In genomic region chr19:55452381-55453325, GRCh38 we compare ENCODE assay signal across 8 cellular contexts. TPM values are rescaled to one million over a fixed set of nuclear protein-coding genes. Genes with fewer than 3 reads are reported as not detected.
DNase-seq lines count a peak whose midpoint lies in the region; ATAC-seq and TF ChIP-seq lines count a peak whose summit lies in the region.

No MANE protein-coding gene starts in this region.

- intact Hi-C loops in natural killer cell (cut with micrococcal nuclease): no loop called here

- peaks cover 27% of the 10 kb centered on the region for H3K27me3 Mint-ChIP-seq in activated T-cell treated with anti-CD3 and anti-CD28 coated beads, Interleukin-2, amount 50 U/mL, for 24 hours
- peaks cover 8 to 26% of the 10 kb centered on the region in 2 donors for H3K27me3 Mint-ChIP-seq in natural killer cell (ENCODE audit: low read depth in 2 of 2)

- peaks cover 25% of the 10 kb centered on the region for H3K36me3 Mint-ChIP-seq in activated T-cell treated with anti-CD3 and anti-CD28 coated beads, Interleukin-2, amount 50 U/mL, for 24 hours (ENCODE audit: low read depth)
- H3K36me3 Mint-ChIP-seq in natural killer cell: no peaks in the 10 kb centered on the region

- H3K27ac Mint-ChIP-seq in activated T-cell treated with anti-CD3 and anti-CD28 coated beads, Interleukin-2, amount 50 U/mL, for 24 hours: no peak overlapping the region
- no peak overlapping the region for H3K27ac Mint-ChIP-seq in natural killer cell

- no peaks in the 10 kb centered on the region for H3K9me3 Mint-ChIP-seq in activated T-cell treated with anti-CD3 and anti-CD28 coated beads, Interleukin-2, amount 50 U/mL, for 24 hours
- no peaks in the 10 kb centered on the region for H3K9me3 Mint-ChIP-seq in natural killer cell

- H3K4me3 Mint-ChIP-seq in activated T-cell treated with anti-CD3 and anti-CD28 coated beads, Interleukin-2, amount 50 U/mL, for 24 hours: peak overlapping the region; percentile 20
- H3K4me3 Mint-ChIP-seq in natural killer cell: peak overlapping the region; percentile 9

- peaks cover 10% of the 10 kb centered on the region for H3K4me1 Mint-ChIP-seq in activated T-cell treated with anti-CD3 and anti-CD28 coated beads, Interleukin-2, amount 50 U/mL, for 24 hours (ENCODE audit: low read depth)
- peaks cover 0 to 17% of the 10 kb centered on the region in 2 donors for H3K4me1 Mint-ChIP-seq in natural killer cell

- TF ChIP-seq CTCF in natural killer cell (IDR thresholded peaks at IDR 0.05): no peak

- DNase-seq in NOMO-1 treated with DMSO at 0.1 percent for 48 hours (lab: John Stamatoyannopoulos, UW; ENCODE audit: unreplicated experiment) (peak; percentile 30), NOMO-1 treated with dmso at 0.1 percent for 144 hours (lab: John Stamatoyannopoulos, UW; ENCODE audit: unreplicated experiment) (no peak), NCI-H2196 treated with DMSO at 0.1 percent for 48 hours (lab: John Stamatoyannopoulos, UW; ENCODE audit: unreplicated experiment) (peak; percentile 86), fibroblast of peridontal ligament (ENCODE audit: extremely low read depth) (peak; percentile 28), natural killer cell (no peak)
- peak; percentile 58 for DNase-seq in activated T-cell treated with anti-CD3 and anti-CD28 coated beads, Interleukin-2, amount 50 U/mL, for 24 hours

- ATAC-seq in natural killer cell: peak; percentile 52 to 71 (median 53)
- ATAC-seq in HG03521 (IDR thresholded peaks at IDR 0.05; ENCODE audit: unreplicated experiment): no peak
- ATAC-seq in HG02884 (IDR thresholded peaks at IDR 0.05; ENCODE audit: unreplicated experiment): no peak

RNA-seq across cellular contexts. Expression of gene ISOC2, which starts 8.8 kb away (rescaled TPM):
- total RNA-seq in natural killer cell: 10 to 100 TPM in 1 of 3 donors, 1 to 10 TPM in 2; 7.2 to 12.4 (median 9.5) TPM

RNA-seq across cellular contexts. Expression of gene SHISA7, which starts 9.6 kb away (rescaled TPM):
- total RNA-seq in natural killer cell: not detected

RNA-seq across cellular contexts. Expression of gene C19orf85, which starts 11.9 kb away (rescaled TPM):
- not detected for total RNA-seq in natural killer cell

RNA-seq across cellular contexts. Expression of gene ZNF628, which starts 23.8 kb away (rescaled TPM):
- total RNA-seq in natural killer cell: 10 to 100 TPM; 20.8 to 28.7 (median 24.1) TPM

RNA-seq across cellular contexts. Expression of gene NAT14, which starts 32.3 kb away (rescaled TPM):
- 10 to 100 TPM in 1 of 3 donors, 1 to 10 TPM in 2; 8.7 to 12.5 (median 8.8) TPM for total RNA-seq in natural killer cell

Comparison
In these comparisons a context has a peak if more than half of its experiments do, and no peak if none do; other contexts are left out.
1. DNase-seq: peak in NOMO-1 treated with DMSO at 0.1 percent for 48 hours (single experiment), NCI-H2196 treated with DMSO at 0.1 percent for 48 hours (single experiment), activated T-cell treated with anti-CD3 and anti-CD28 coated beads, Interleukin-2, amount 50 U/mL, for 24 hours (single experiment) and fibroblast of peridontal ligament (single experiment); none in NOMO-1 treated with dmso at 0.1 percent for 144 hours (single experiment) and natural killer cell (single experiment).
2. ATAC-seq: peak in natural killer cell (3 of 3); none in HG03521 (single experiment) and HG02884 (single experiment).